ENCODE assay signal across 24 cellular contexts in genomic region chr5:135052511-135053145, GRCh38. TPM values are rescaled to one million over a fixed set of nuclear protein-coding genes. Genes with fewer than 3 reads are reported as not detected.
"Had no signal": no experiment of that assay in that cellular context is flagged by ENCODE, and none has a peak within 500 bp of the region (broad histone marks: within the 10 kb centered on the region; RNA-seq: fewer than 3 reads in every experiment).

No MANE protein-coding gene starts in this region.

- DNase-seq: activated CD4-positive, alpha-beta T cell treated with anti-CD3 and anti-CD28 coated beads for 48 hours; activated gamma-delta T cell; activated T-cell treated with anti-CD3 and anti-CD28 coated beads, Interleukin-2, amount 50 U/mL, for 72 hours; caudate nucleus; colonic mucosa; hypothalamus; left ventricle myocardium inferior; mesendoderm; nucleus accumbens; right cardiac atrium; stimulated activated CD4-positive, alpha-beta T cell treated with anti-CD3 and anti-CD28 coated beads, Interleukin-15, amount 100 ng/mL, for 24 hours; stimulated activated CD4-positive, alpha-beta T cell treated with anti-CD3 and anti-CD28 coated beads, Interleukin-4, amount 100 ng/mL, for 1 hour; stimulated activated naive CD4-positive, alpha-beta T cell treated with Interleukin-2 at 50 U/mL for 16 hours; substantia nigra had no signal

- H3K4me1 Mint-ChIP-seq: nephron had no signal

- H3K27ac ChIP-seq: colonic mucosa, left ventricle myocardium inferior, prostate gland, skin epidermis, tibial nerve, vagina had no signal

- FAIRE-seq: TTC549 had no signal

- H3K36me3 Mint-ChIP-seq: WTC11 had no signal

- H3K4me1 ChIP-seq: colonic mucosa, prostate gland, tibial nerve, vagina had no signal

- H3K27ac Mint-ChIP-seq: activated CD8-positive, alpha-beta T cell treated with anti-CD3 and anti-CD28 coated beads for 36 hours; activated naive CD4-positive, alpha-beta T cell treated with anti-CD3 and anti-CD28 coated beads, Interleukin-2, amount 50 U/mL, for 72 hours; activated T-cell treated with anti-CD3 and anti-CD28 coated beads, Interleukin-2, amount 50 U/mL, for 72 hours; nephron; WTC11 had no signal

- H3K4me3 ChIP-seq: colonic mucosa, left ventricle myocardium inferior, prostate gland, skin epidermis, tibial nerve, vagina had no signal

- H3K4me3 Mint-ChIP-seq: activated CD8-positive, alpha-beta T cell treated with anti-CD3 and anti-CD28 coated beads for 36 hours; activated T-cell treated with anti-CD3 and anti-CD28 coated beads, Interleukin-2, amount 50 U/mL, for 72 hours; nephron; WTC11 had no signal

- ATAC-seq: activated naive CD4-positive, alpha-beta T cell treated with anti-CD3 and anti-CD28 coated beads, Interleukin-2, amount 50 U/mL, for 72 hours; activated T-cell treated with anti-CD3 and anti-CD28 coated beads, Interleukin-2, amount 50 U/mL, for 72 hours; right cardiac atrium; WTC11 had no signal

- H3K9me3 Mint-ChIP-seq: activated CD8-positive, alpha-beta T cell treated with anti-CD3 and anti-CD28 coated beads for 36 hours; activated naive CD4-positive, alpha-beta T cell treated with anti-CD3 and anti-CD28 coated beads, Interleukin-2, amount 50 U/mL, for 72 hours; activated T-cell treated with anti-CD3 and anti-CD28 coated beads, Interleukin-2, amount 50 U/mL, for 72 hours; nephron; WTC11 had no signal

- H3K27me3 ChIP-seq: vagina had no signal

- H3K9me3 ChIP-seq: colonic mucosa, left ventricle myocardium inferior, prostate gland, tibial nerve, vagina had no signal

- H3K36me3 ChIP-seq: colonic mucosa, left ventricle myocardium inferior, prostate gland, tibial nerve, vagina had no signal

RNA-seq across cellular contexts. Expression of gene PITX1, which starts 18.6 kb away (rescaled TPM):
- total RNA-seq: kidney epithelial cell, left ventricle myocardium inferior had no signal
